ENCODE assay signal across 8 cellular contexts in genomic region chr12:77685112-77685511, GRCh38.
DNase-seq lines count a peak whose midpoint lies in the region; ATAC-seq lines count a peak whose summit lies in the region.

No MANE protein-coding gene starts in this region.

- no peaks in the 10 kb centered on the region for H3K36me3 Mint-ChIP-seq in activated naive CD4-positive, alpha-beta T cell treated with anti-CD3 and anti-CD28 coated beads for 36 hours (ENCODE audit: low read depth)

- no peak overlapping the region for H3K4me3 Mint-ChIP-seq in activated naive CD4-positive, alpha-beta T cell treated with anti-CD3 and anti-CD28 coated beads for 36 hours

- DNase-seq in activated naive CD4-positive, alpha-beta T cell treated with anti-CD3 and anti-CD28 coated beads for 36 hours: peak; percentile 27
- DNase-seq in activated naive CD4-positive, alpha-beta T cell treated with Interleukin-2 at 50 U/mL for 16 hours: no peak
- DNase-seq in NCI-H1417 treated with DMSO at 0.1 percent for 48 hours (lab: John Stamatoyannopoulos, UW) (peak; percentile 38), SKM-1 (lab: John Stamatoyannopoulos, UW; ENCODE audit: unreplicated experiment) (peak; percentile 1), fibroblast of peridontal ligament (ENCODE audit: extremely low read depth) (peak; percentile 94), non-pigmented ciliary epithelial cell (ENCODE audit: low read depth) (peak; percentile 68), OCI-M2 (lab: John Stamatoyannopoulos, UW; ENCODE audit: unreplicated experiment) (no peak)

- no peak overlapping the region for H3K27ac Mint-ChIP-seq in activated naive CD4-positive, alpha-beta T cell treated with anti-CD3 and anti-CD28 coated beads for 36 hours

- ATAC-seq in HG02759 (IDR thresholded peaks at IDR 0.05; ENCODE audit: unreplicated experiment): peak; percentile 83

- no peaks in the 10 kb centered on the region for H3K9me3 Mint-ChIP-seq in activated naive CD4-positive, alpha-beta T cell treated with anti-CD3 and anti-CD28 coated beads for 36 hours

- CTCF ChIA-PET in activated naive CD4-positive, alpha-beta T cell treated with anti-CD3 and anti-CD28 coated beads for 36 hours (lab: Charles Lee): interaction anchor here (0.6 kb wide), 1 partner anchor 415 kb away, joined by 5 read pairs; no protein-coding TSS in a partner anchor

- H3K4me1 Mint-ChIP-seq in activated naive CD4-positive, alpha-beta T cell treated with anti-CD3 and anti-CD28 coated beads for 36 hours (ENCODE audit: low read depth): no peaks in the 10 kb centered on the region

- H3K27me3 Mint-ChIP-seq in activated naive CD4-positive, alpha-beta T cell treated with anti-CD3 and anti-CD28 coated beads for 36 hours (ENCODE audit: low read depth): no peaks in the 10 kb centered on the region

- intact Hi-C loops in activated naive CD4-positive, alpha-beta T cell treated with anti-CD3 and anti-CD28 coated beads for 36 hours (cut with micrococcal nuclease): loop anchor here (1.0 kb wide), 1 partner anchor 636 kb away; no protein-coding TSS in a partner anchor

Comparison
In these comparisons a context has a peak if more than half of its experiments do, and no peak if none do; other contexts are left out.
1. DNase-seq: peak in activated naive CD4-positive, alpha-beta T cell treated with anti-CD3 and anti-CD28 coated beads for 36 hours (single experiment), NCI-H1417 treated with DMSO at 0.1 percent for 48 hours (single experiment), SKM-1 (single experiment), fibroblast of peridontal ligament (single experiment) and non-pigmented ciliary epithelial cell (single experiment); none in activated naive CD4-positive, alpha-beta T cell treated with Interleukin-2 at 50 U/mL for 16 hours (single experiment) and OCI-M2 (single experiment).